21 cellular contexts compared by ENCODE assay signal in genomic region chr7:155824195-155824915, GRCh38. TPM values are rescaled to one million over a fixed set of nuclear protein-coding genes. Genes with fewer than 3 reads are reported as not detected.
DNase-seq lines count a peak whose midpoint lies in the region; ATAC-seq and TF ChIP-seq lines count a peak whose summit lies in the region.
"Had no signal": no experiment of that assay in that cellular context is flagged by ENCODE, and none has a peak within 500 bp of the region (broad histone marks: within the 10 kb centered on the region; RNA-seq: fewer than 3 reads in every experiment).

No MANE protein-coding gene starts in this region.

- H3K27ac Mint-ChIP-seq in natural killer cell, result no peak overlapping the region
- H3K27ac Mint-ChIP-seq in activated T-helper 2 cell treated with anti-CD3 and anti-CD28 coated beads, Interferon-gamma antibody, Interleukin-2, Interleukin-4, amounts not matched to agents 10 μg/mL and 5 μg/mL and 100 μg/mL, durations not matched to agents 14 hours and 24 hours and 36 hours, result no peak overlapping the region
- H3K27ac Mint-ChIP-seq: activated naive CD4-positive, alpha-beta T cell treated with anti-CD3 and anti-CD28 coated beads, Interleukin-2, amount 50 U/mL, for 24 hours; naive B cell had no signal

- H3K4me1 ChIP-seq in MM.1S (ENCODE audit: low read length), result no peaks in the 10 kb centered on the region
- H3K4me1 ChIP-seq: heart right ventricle, psoas muscle had no signal

- H3K9me3 Mint-ChIP-seq in natural killer cell, result no peaks in the 10 kb centered on the region
- H3K9me3 Mint-ChIP-seq in activated T-helper 2 cell treated with anti-CD3 and anti-CD28 coated beads, Interferon-gamma antibody, Interleukin-2, Interleukin-4, amounts not matched to agents 10 μg/mL and 5 μg/mL and 100 μg/mL, durations not matched to agents 14 hours and 24 hours and 36 hours, result no peaks in the 10 kb centered on the region
- H3K9me3 Mint-ChIP-seq: activated naive CD4-positive, alpha-beta T cell treated with anti-CD3 and anti-CD28 coated beads, Interleukin-2, amount 50 U/mL, for 24 hours; central memory CD8-positive, alpha-beta T cell; naive B cell had no signal

- TF ChIP-seq CTCF in AG09309 (IDR thresholded peaks at IDR 0.05; ENCODE audit: control insufficient read depth, insufficient read depth, low read depth, low read length, missing control alignments) (no peak), MM.1S (IDR thresholded peaks at IDR 0.05; ENCODE audit: low read length) (no peak), cardiac fibroblast (IDR thresholded peaks at IDR 0.05; ENCODE audit: low read depth, low read length) (no peak), natural killer cell (IDR thresholded peaks at IDR 0.05) (no peak)

- H3K27me3 Mint-ChIP-seq in natural killer cell (ENCODE audit: low read depth in 2 of 2), result peaks cover 11 to 32% of the 10 kb centered on the region in 2 donors
- peaks cover 6% of the 10 kb centered on the region for H3K27me3 Mint-ChIP-seq in activated T-helper 2 cell treated with anti-CD3 and anti-CD28 coated beads, Interferon-gamma antibody, Interleukin-2, Interleukin-4, amounts not matched to agents 10 μg/mL and 5 μg/mL and 100 μg/mL, durations not matched to agents 14 hours and 24 hours and 36 hours (ENCODE audit: low read depth)

- DNase-seq in AG09309 (ENCODE audit: low read depth) (peak; percentile 18), MM.1S (peak; percentile 4), cardiac fibroblast (ENCODE audit: low read depth in 2 of 2) (peak; percentile 41 to 62), medulla oblongata (ENCODE audit: extremely low spot score) (peak; percentile 27), natural killer cell (no peak), MV-4-11 (lab: John Stamatoyannopoulos, UW) (no peak)
- DNase-seq in activated T-helper 2 cell treated with anti-CD3 and anti-CD28 coated beads, Interferon-gamma antibody, Interleukin-2, Interleukin-4, amounts not matched to agents 10 μg/mL and 5 μg/mL and 100 μg/mL, durations not matched to agents 14 hours and 24 hours and 36 hours (ENCODE audit: low spot score), result no peak
- DNase-seq: activated CD4-positive, alpha-beta T cell treated with anti-CD3 and anti-CD28 coated beads for 1 hour; activated CD8-positive, alpha-beta memory T cell treated with anti-CD3 and anti-CD28 coated beads, Interleukin-2, amount 50 U/mL, for 48 hours; heart right ventricle; naive B cell; NCI-H1930; NCI-H526 treated with DMSO at 0.1 percent for 48 hours; psoas muscle; RPMI8226; T-helper 2 cell had no signal

- H3K79me2 ChIP-seq in MM.1S (ENCODE audit: low read length), result no peaks in the 10 kb centered on the region

- no peaks in the 10 kb centered on the region for H3K9me3 ChIP-seq in MM.1S (replicated peaks; ENCODE audit: insufficient read depth, low read length)
- H3K9me3 ChIP-seq: heart right ventricle, psoas muscle, thoracic aorta had no signal

- intact Hi-C loops in natural killer cell (cut with micrococcal nuclease), result no loop called here
- intact Hi-C loops in activated T-helper 2 cell treated with anti-CD3 and anti-CD28 coated beads, Interferon-gamma antibody, Interleukin-2, Interleukin-4, amounts not matched to agents 10 μg/mL and 5 μg/mL and 100 μg/mL, durations not matched to agents 14 hours and 24 hours and 36 hours (cut with micrococcal nuclease), result no loop called here

- no peak overlapping the region for H3K27ac ChIP-seq in MM.1S (ENCODE audit: low read length)
- H3K27ac ChIP-seq: heart right ventricle, KMS-11, psoas muscle, thoracic aorta had no signal

- H3K36me3 ChIP-seq in MM.1S (replicated peaks; ENCODE audit: insufficient read depth, low read length), result no peaks in the 10 kb centered on the region
- H3K36me3 ChIP-seq: heart right ventricle, thoracic aorta had no signal

- H3K4me2 ChIP-seq in MM.1S (ENCODE audit: low read depth, low read length), result no peak overlapping the region
- H3K4me2 ChIP-seq: KMS-11 had no signal

- no peaks in the 10 kb centered on the region for H4K20me1 ChIP-seq in MM.1S (ENCODE audit: insufficient read depth, low read length)

- H2AFZ ChIP-seq in MM.1S (ENCODE audit: low read length), result no peak overlapping the region

- peaks cover 87% of the 10 kb centered on the region for H3K27me3 ChIP-seq in MM.1S (replicated peaks; ENCODE audit: insufficient read depth, low read length)

- no peak overlapping the region for H3K4me3 ChIP-seq in AG09309 (ENCODE audit: control insufficient read depth, low read depth, low read length)
- H3K4me3 ChIP-seq in MM.1S (ENCODE audit: low read length), result no peak overlapping the region
- no peak overlapping the region for H3K4me3 ChIP-seq in cardiac fibroblast (replicated peaks in 1 of 2; ENCODE audit: low read depth in 2 of 2, low read length in 2 of 2)
- H3K4me3 ChIP-seq: heart right ventricle, psoas muscle, thoracic aorta had no signal

- ATAC-seq in natural killer cell (no peak), GM21717 (IDR thresholded peaks at IDR 0.05; ENCODE audit: unreplicated experiment) (no peak)
- ATAC-seq: heart right ventricle, psoas muscle had no signal

- no peaks in the 10 kb centered on the region for H3K36me3 Mint-ChIP-seq in natural killer cell
- H3K36me3 Mint-ChIP-seq in activated T-helper 2 cell treated with anti-CD3 and anti-CD28 coated beads, Interferon-gamma antibody, Interleukin-2, Interleukin-4, amounts not matched to agents 10 μg/mL and 5 μg/mL and 100 μg/mL, durations not matched to agents 14 hours and 24 hours and 36 hours (ENCODE audit: low read depth), result no peaks in the 10 kb centered on the region
- H3K36me3 Mint-ChIP-seq: activated naive CD4-positive, alpha-beta T cell treated with anti-CD3 and anti-CD28 coated beads, Interleukin-2, amount 50 U/mL, for 24 hours; naive B cell had no signal

- H3K9me2 ChIP-seq in MM.1S (replicated peaks; ENCODE audit: insufficient read depth, low read length), result no peaks in the 10 kb centered on the region

- no peak overlapping the region for H3K9ac ChIP-seq in MM.1S (ENCODE audit: low read length)
- H3K9ac ChIP-seq: KMS-11 had no signal

- H3F3A ChIP-seq in MM.1S (ENCODE audit: insufficient read depth, low read length), result no peaks in the 10 kb centered on the region

- H3K4me3 Mint-ChIP-seq in natural killer cell, result no peak overlapping the region
- no peak overlapping the region for H3K4me3 Mint-ChIP-seq in activated T-helper 2 cell treated with anti-CD3 and anti-CD28 coated beads, Interferon-gamma antibody, Interleukin-2, Interleukin-4, amounts not matched to agents 10 μg/mL and 5 μg/mL and 100 μg/mL, durations not matched to agents 14 hours and 24 hours and 36 hours (ENCODE audit: low read depth)
- H3K4me3 Mint-ChIP-seq: activated naive CD4-positive, alpha-beta T cell treated with anti-CD3 and anti-CD28 coated beads, Interleukin-2, amount 50 U/mL, for 24 hours; central memory CD8-positive, alpha-beta T cell; naive B cell had no signal

- H3K4me1 Mint-ChIP-seq in natural killer cell, result peaks cover 10 to 14% of the 10 kb centered on the region in 2 donors
- no peaks in the 10 kb centered on the region for H3K4me1 Mint-ChIP-seq in activated T-helper 2 cell treated with anti-CD3 and anti-CD28 coated beads, Interferon-gamma antibody, Interleukin-2, Interleukin-4, amounts not matched to agents 10 μg/mL and 5 μg/mL and 100 μg/mL, durations not matched to agents 14 hours and 24 hours and 36 hours (ENCODE audit: low read depth)
- H3K4me1 Mint-ChIP-seq: activated naive CD4-positive, alpha-beta T cell treated with anti-CD3 and anti-CD28 coated beads, Interleukin-2, amount 50 U/mL, for 24 hours; central memory CD8-positive, alpha-beta T cell; naive B cell had no signal

RNA-seq across cellular contexts. Expression of gene SHH, which starts 12.1 kb away (rescaled TPM):
- total RNA-seq in natural killer cell, result not detected
- total RNA-seq in activated T-helper 2 cell treated with anti-CD3 and anti-CD28 coated beads, Interferon-gamma antibody, Interleukin-2, Interleukin-4, amounts not matched to agents 10 μg/mL and 5 μg/mL and 100 μg/mL, durations not matched to agents 14 hours and 24 hours and 36 hours, result 0.07 and 0.14 TPM in 2 replicates
- total RNA-seq: heart right ventricle, psoas muscle had no signal

Comparison
In these comparisons a context has a peak if more than half of its experiments do, and no peak if none do; other contexts are left out.
1. DNase-seq: peak in AG09309 (single experiment), MM.1S (single experiment), cardiac fibroblast (2 of 2) and medulla oblongata (single experiment); none in natural killer cell (single experiment), activated T-helper 2 cell treated with anti-CD3 and anti-CD28 coated beads, Interferon-gamma antibody, Interleukin-2, Interleukin-4, amounts not matched to agents 10 μg/mL and 5 μg/mL and 100 μg/mL, durations not matched to agents 14 hours and 24 hours and 36 hours (single experiment) and MV-4-11 (single experiment).